ENCODE assay signal across 9 cellular contexts in genomic region chr12:55997535-55997859, GRCh38. TPM values are rescaled to one million over a fixed set of nuclear protein-coding genes. Genes with fewer than 3 reads are reported as not detected.
DNase-seq lines count a peak whose midpoint lies in the region; ATAC-seq, FAIRE-seq and TF ChIP-seq lines count a peak whose summit lies in the region.
"Had no signal": no experiment of that assay in that cellular context is flagged by ENCODE, and none has a peak within 500 bp of the region (broad histone marks: within the 10 kb centered on the region; RNA-seq: fewer than 3 reads in every experiment).

No MANE protein-coding gene starts in this region.

- no peaks in the 10 kb centered on the region for H4K20me1 ChIP-seq in GM23338 (replicated peaks; ENCODE audit: insufficient read depth)

- H3K4me2 ChIP-seq in GM23338 = peak overlapping the region; percentile 81

- H3K9me3 ChIP-seq in iPS DF 6.9 (ENCODE audit: control insufficient read depth, insufficient read depth, low read length) (no peaks in the 10 kb centered on the region), small intestine (ENCODE audit: control insufficient read depth, low read depth) (no peaks in the 10 kb centered on the region)

- no peak overlapping the region for H3K27ac ChIP-seq in GM23338 (ENCODE audit: low read depth)
- H3K27ac ChIP-seq in iPS DF 6.9 (ENCODE audit: low read length) = no peak overlapping the region
- H3K27ac ChIP-seq in small intestine (ENCODE audit: low read depth in 1 of 2, low read length in 1 of 2) = peak overlapping the region in 1 of 2 donors; percentile 83
- H3K27ac ChIP-seq: SK-N-MC had no signal

- H3K27me3 Mint-ChIP-seq in GM23338 (ENCODE audit: insufficient read depth, low read depth, poor library complexity) = peaks cover 8% of the 10 kb centered on the region
- H3K27me3 Mint-ChIP-seq in activated B cell treated with CpG ODN at 0.5 μM for 24 hours = no peaks in the 10 kb centered on the region

- H3K4me3 ChIP-seq in GM23338 = peak overlapping the region; percentile 72
- H3K4me3 ChIP-seq in iPS DF 6.9 (ENCODE audit: low read length) = peak overlapping the region; percentile 82
- peak overlapping the region; percentile 37 to 63 for H3K4me3 ChIP-seq in small intestine (ENCODE audit: low read depth in 1 of 2, low read length in 2 of 2)
- H3K4me3 ChIP-seq: SK-N-MC had no signal

- H3K27ac Mint-ChIP-seq in GM23338 (peak overlapping the region; percentile 93), activated B cell treated with CpG ODN at 0.5 μM for 24 hours (no peak overlapping the region)

- no peaks in the 10 kb centered on the region for H3K9me2 ChIP-seq in GM23338 (ENCODE audit: insufficient read depth)

- no peak for DNase-seq in GM23338 (ENCODE audit: low spot score)
- DNase-seq in activated B cell treated with CpG ODN at 0.5 μM for 24 hours = no peak
- no peak for DNase-seq in iPS DF 6.9 (ENCODE audit: low read depth, low spot score)
- DNase-seq in small intestine = peak; percentile 47
- no peak for DNase-seq in MV-4-11 (lab: John Stamatoyannopoulos, UW)
- DNase-seq in NCI-H2081 treated with DMSO at 0.1 percent for 48 hours (lab: John Stamatoyannopoulos, UW) = no peak
- no peak for DNase-seq in retina

- peak; percentile 50 for ATAC-seq in GM23338
- ATAC-seq in activated B cell treated with CpG ODN at 0.5 μM for 24 hours (ENCODE audit: low read depth) = peak; percentile 22
- ATAC-seq in GM21619 (IDR thresholded peaks at IDR 0.05; ENCODE audit: unreplicated experiment) = no peak

- H3K27me3 ChIP-seq in GM23338 (ENCODE audit: insufficient read depth) = no peaks in the 10 kb centered on the region
- no peaks in the 10 kb centered on the region for H3K27me3 ChIP-seq in iPS DF 6.9 (ENCODE audit: control insufficient read depth, insufficient read depth, low read length)
- H3K27me3 ChIP-seq in small intestine (ENCODE audit: control insufficient read depth in 2 of 2, insufficient read depth in 2 of 2, low read length in 2 of 2) = no peaks in the 10 kb centered on the region

- H3K9me3 Mint-ChIP-seq in GM23338 (no peaks in the 10 kb centered on the region), activated B cell treated with CpG ODN at 0.5 μM for 24 hours (no peaks in the 10 kb centered on the region)

- FAIRE-seq in small intestine (lab: Jason Lieb, UNC) = no peak

- no CpG with 5 or more reads among the region's 5 CpGs for WGBS in iPS DF 6.9 (ENCODE audit: insufficient coverage, insufficient read length)
- WGBS in small intestine, 3 donors = 4 to 13% (median 6%) methylated on average over 5 of the region's 5 CpGs

- H3F3A ChIP-seq in GM23338 (replicated peaks; ENCODE audit: low read depth) = peaks cover 7% of the 10 kb centered on the region; the same call in 1 of the 2 replicates

- TF ChIP-seq CTCF in GM23338 (conservative IDR thresholded peaks at IDR 0.05; ENCODE audit: low read depth in 2 of 2) = no peak
- no peak for TF ChIP-seq CTCF in activated B cell treated with CpG ODN at 0.5 μM for 24 hours (IDR thresholded peaks at IDR 0.05)

- H3K4me1 ChIP-seq in GM23338 (ENCODE audit: insufficient read depth) (0 out of 2 replicates have a peak, but pooled peaks cover 4% of the 10 kb centered on the region), iPS DF 6.9 (ENCODE audit: control insufficient read depth, insufficient read depth, low read length) (no peaks in the 10 kb centered on the region), small intestine (ENCODE audit: control insufficient read depth in 2 of 2, insufficient read depth in 1 of 2, low read depth in 1 of 2, low read length in 1 of 2) (peaks cover 0 to 3% of the 10 kb centered on the region in 2 donors)

- intact Hi-C loops in activated B cell treated with CpG ODN at 0.5 μM for 24 hours (cut with micrococcal nuclease) = loop anchor here (1.0 to 2.0 kb wide), 2 partner anchors 10 to 121 kb away; partner anchors contain the start of gene ZC3H10

- peaks cover 8% of the 10 kb centered on the region; the same call in 1 of the 2 replicates for H3K79me2 ChIP-seq in GM23338 (replicated peaks; ENCODE audit: insufficient read depth)

- H3K4me3 Mint-ChIP-seq in GM23338 (peak overlapping the region; percentile 98), activated B cell treated with CpG ODN at 0.5 μM for 24 hours (peak overlapping the region; percentile 78)

- CTCF ChIA-PET in activated B cell treated with CpG ODN at 0.5 μM for 24 hours (lab: Charles Lee) = interaction anchor here (0.6 to 3.3 kb wide), 7 partner anchors 8 to 259 kb away, joined by 3 to 19 read pairs (median 4); partner anchors contain the start of gene RAB5B

- peaks cover 41% of the 10 kb centered on the region for H3K36me3 Mint-ChIP-seq in GM23338 (ENCODE audit: low read depth)
- peaks cover 21% of the 10 kb centered on the region for H3K36me3 Mint-ChIP-seq in activated B cell treated with CpG ODN at 0.5 μM for 24 hours (ENCODE audit: low read depth)

- H3K36me3 ChIP-seq in GM23338 (ENCODE audit: insufficient read depth) (peaks cover 8% of the 10 kb centered on the region; the same call in 1 of the 2 replicates), iPS DF 6.9 (ENCODE audit: control insufficient read depth, insufficient read depth, low read length) (peaks cover 3% of the 10 kb centered on the region; the same call in 1 of the 2 replicates), small intestine (ENCODE audit: control insufficient read depth in 2 of 2, insufficient read depth in 2 of 2, low read length in 2 of 2) (peaks cover 4% of the 10 kb centered on the region in 2 donors)

- POLR2A ChIA-PET in activated B cell treated with CpG ODN at 0.5 μM for 24 hours (lab: Charles Lee) = interaction anchor here (0.5 to 3.3 kb wide), 4 partner anchors 23 to 691 kb away, joined by 4 to 14 read pairs (median 4); partner anchors contain the start of genes DNAJC14, PTGES3 and RAB5B

- H3K4me1 Mint-ChIP-seq in GM23338 (no peaks in the 10 kb centered on the region; the same call in 2 of the 3 replicates), activated B cell treated with CpG ODN at 0.5 μM for 24 hours (peaks cover 21% of the 10 kb centered on the region)

- H2AFZ ChIP-seq in GM23338 = peak overlapping the region; percentile 64

TF ChIP-seq in GM23338, 12 proteins besides CTCF, POLR2A, EP300 and RAD21 (continues in another document):
- TF ChIP-seq ZNF331 (CRISPR knock-in tag; IDR thresholded peaks at IDR 0.05; ENCODE audit: low read depth) = no peak
- no peak for TF ChIP-seq ETS1 (IDR thresholded peaks at IDR 0.05)
- no peak for TF ChIP-seq EZH2 (IDR thresholded peaks at IDR 0.05; ENCODE audit: low read depth, unreplicated experiment)
- TF ChIP-seq EZH2phosphoT487 (IDR thresholded peaks at IDR 0.05; ENCODE audit: unreplicated experiment) = no peak

RNA-seq across cellular contexts. Expression of gene SUOX, which starts 0.4 kb away (rescaled TPM):
- total RNA-seq in GM23338 (2014; rRNA removed; shearing (Covaris generic)) = 21.9 and 27.5 TPM in 2 replicates
- polyA plus RNA-seq in GM23338 (2016; fragmentation: Nextera tagmentation; extraction: Ambion mirVana) = 13.9 and 14.0 TPM in 2 replicates
- total RNA-seq in activated B cell treated with CpG ODN at 0.5 μM for 24 hours = 5.4 and 5.6 TPM in 2 replicates
- polyA plus RNA-seq in small intestine = 10 to 100 TPM in 2 of 3 donors, 1 to 10 TPM in 1; 7.3 to 13.9 (median 13.4) TPM

RNA-seq across cellular contexts. Expression of gene IKZF4, which starts 23.3 kb away (rescaled TPM):
- total RNA-seq in GM23338 (2014; rRNA removed; shearing (Covaris generic)) = 9.0 and 12.2 TPM in 2 replicates
- 4.3 and 4.6 TPM in 2 replicates for polyA plus RNA-seq in GM23338 (2016; fragmentation: Nextera tagmentation; extraction: Ambion mirVana)
- 4.1 and 6.4 TPM in 2 replicates for total RNA-seq in activated B cell treated with CpG ODN at 0.5 μM for 24 hours
- polyA plus RNA-seq in small intestine = 1 to 10 TPM; 1.1 to 1.8 (median 1.3) TPM

RNA-seq across cellular contexts. Expression of gene RAB5B, which starts 23.6 kb away (rescaled TPM):
- total RNA-seq in GM23338 (2014; rRNA removed; shearing (Covaris generic)) = 43.7 and 46.5 TPM in 2 replicates
- polyA plus RNA-seq in GM23338 (2016; fragmentation: Nextera tagmentation; extraction: Ambion mirVana) (18.6 and 19.7 TPM in 2 replicates), small intestine (10 to 100 TPM; 45.8 to 49.4 (median 47.5) TPM)
- total RNA-seq in activated B cell treated with CpG ODN at 0.5 μM for 24 hours = 82.1 and 83.8 TPM in 2 replicates

RNA-seq across cellular contexts. Expression of gene CDK2, which starts 30.9 kb away (rescaled TPM):
- total RNA-seq in GM23338 (2014; rRNA removed; shearing (Covaris generic)) = 27.7 and 31.0 TPM in 2 replicates
- 14.1 and 15.2 TPM in 2 replicates for polyA plus RNA-seq in GM23338 (2016; fragmentation: Nextera tagmentation; extraction: Ambion mirVana)
- 25.7 and 29.0 TPM in 2 replicates for total RNA-seq in activated B cell treated with CpG ODN at 0.5 μM for 24 hours
- polyA plus RNA-seq in small intestine = 10 to 100 TPM in 1 of 3 donors, 1 to 10 TPM in 2; 7.6 to 20.8 (median 9.7) TPM

RNA-seq across cellular contexts. Expression of gene PMEL, which starts 31.7 kb away (rescaled TPM):
- 81.6 and 108 TPM in 2 replicates for total RNA-seq in GM23338 (2014; rRNA removed; shearing (Covaris generic))
- polyA plus RNA-seq in GM23338 (2016; fragmentation: Nextera tagmentation; extraction: Ambion mirVana) = 64.5 and 68.1 TPM in 2 replicates
- 0.27 TPM in 1 of 2 replicates, not detected in the other for total RNA-seq in activated B cell treated with CpG ODN at 0.5 μM for 24 hours
- 1 to 10 TPM; 1.8 to 3.1 (median 2.2) TPM for polyA plus RNA-seq in small intestine
